Comparison of ENCODE assay signal across 8 cellular contexts in genomic region chr5:139795074-139796001, GRCh38. TPM values are rescaled to one million over a fixed set of nuclear protein-coding genes. Genes with fewer than 3 reads are reported as not detected.
DNase-seq lines count a peak whose midpoint lies in the region; ATAC-seq and TF ChIP-seq lines count a peak whose summit lies in the region.

Gene PSD2, plus strand, starts transcription at chr5:139795808. Its CDS starts 13,633 bp downstream, at chr5:139809441.

- peak; percentile 53 for DNase-seq in BE2C
- no peak for DNase-seq in activated naive CD8-positive, alpha-beta T cell treated with anti-CD3 and anti-CD28 coated beads, Interleukin-2, amount 50 U/mL, for 24 hours
- no peak for DNase-seq in MV-4-11 (lab: John Stamatoyannopoulos, UW)
- no peak for DNase-seq in cortex of kidney (lab: John Stamatoyannopoulos, UW)
- no peak for DNase-seq in foreskin melanocyte

- H3K9me3 ChIP-seq in BE2C (no peaks in the 10 kb centered on the region), HUES48 (ENCODE audit: control insufficient read depth, insufficient read depth, low read length) (no peaks in the 10 kb centered on the region), iPS-20b (ENCODE audit: insufficient read depth, low read depth, low read length) (no peaks in the 10 kb centered on the region), stomach smooth muscle (ENCODE audit: control insufficient read depth in 2 of 2, low read length in 2 of 2) (no peaks in the 10 kb centered on the region)

- TF ChIP-seq CTCF in BE2C (IDR thresholded peaks at IDR 0.05; ENCODE audit: low read depth, low read length), result no peak

- no peaks in the 10 kb centered on the region for H3K36me3 Mint-ChIP-seq in activated naive CD8-positive, alpha-beta T cell treated with anti-CD3 and anti-CD28 coated beads, Interleukin-2, amount 50 U/mL, for 24 hours (ENCODE audit: low read depth)

- H3K27me3 ChIP-seq in BE2C, result peaks cover 31% of the 10 kb centered on the region
- H3K27me3 ChIP-seq in HUES48 (ENCODE audit: control insufficient read depth, insufficient read depth, low read length), result peaks cover 87% of the 10 kb centered on the region
- H3K27me3 ChIP-seq in iPS-20b (ENCODE audit: insufficient read depth, low read length), result peaks cover 95% of the 10 kb centered on the region
- peaks cover 42 to 48% of the 10 kb centered on the region in 2 donors for H3K27me3 ChIP-seq in stomach smooth muscle (ENCODE audit: control insufficient read depth in 1 of 2, insufficient read depth in 2 of 2, low read length in 2 of 2)

- ATAC-seq in activated naive CD8-positive, alpha-beta T cell treated with anti-CD3 and anti-CD28 coated beads, Interleukin-2, amount 50 U/mL, for 24 hours, result no peak

- H3K27ac ChIP-seq in HUES48 (ENCODE audit: low read depth, low read length), result no peak within 1 kb of the TSS
- H3K27ac ChIP-seq in iPS-20b (ENCODE audit: low read length), result no peak within 1 kb of the TSS
- no peak within 1 kb of the TSS for H3K27ac ChIP-seq in stomach smooth muscle (ENCODE audit: low read length)

- H3K4me1 ChIP-seq in BE2C (no peaks in the 10 kb centered on the region), HUES48 (ENCODE audit: control insufficient read depth, insufficient read depth, low read length) (no peaks in the 10 kb centered on the region), iPS-20b (ENCODE audit: insufficient read depth, low read length) (peaks cover 3% of the 10 kb centered on the region; the same call in 1 of the 2 replicates), stomach smooth muscle (ENCODE audit: control insufficient read depth, insufficient read depth, low read length) (peaks cover 14% of the 10 kb centered on the region)

- H3K4me3 Mint-ChIP-seq in activated naive CD8-positive, alpha-beta T cell treated with anti-CD3 and anti-CD28 coated beads, Interleukin-2, amount 50 U/mL, for 24 hours, result peak within 1 kb of the TSS; percentile 36

- H3K4me3 ChIP-seq in BE2C (ENCODE audit: low read depth, low read length), result peak within 1 kb of the TSS; percentile 1
- H3K4me3 ChIP-seq in HUES48 (ENCODE audit: low read depth, low read length), result peak within 1 kb of the TSS; percentile 58
- peak within 1 kb of the TSS; percentile 59; the same call in 1 of the 2 replicates for H3K4me3 ChIP-seq in iPS-20b (ENCODE audit: low read length)
- H3K4me3 ChIP-seq in stomach smooth muscle (ENCODE audit: low read length in 2 of 2), result peak within 1 kb of the TSS; percentile 37 to 57

- no peak within 1 kb of the TSS for H3K9ac ChIP-seq in HUES48 (ENCODE audit: low read depth, low read length)
- no peak within 1 kb of the TSS for H3K9ac ChIP-seq in iPS-20b (ENCODE audit: low read depth, low read length)
- H3K9ac ChIP-seq in stomach smooth muscle (ENCODE audit: low read length in 2 of 2), result no peak within 1 kb of the TSS

- no peaks in the 10 kb centered on the region for H3K36me3 ChIP-seq in BE2C
- H3K36me3 ChIP-seq in HUES48 (ENCODE audit: control insufficient read depth, insufficient read depth, low read length), result no peaks in the 10 kb centered on the region
- H3K36me3 ChIP-seq in iPS-20b (ENCODE audit: insufficient read depth, low read depth, low read length), result no peaks in the 10 kb centered on the region
- H3K36me3 ChIP-seq in stomach smooth muscle (ENCODE audit: control insufficient read depth in 2 of 2, insufficient read depth in 2 of 2, low read length in 2 of 2), result no peaks in the 10 kb centered on the region

- H3K27me3 Mint-ChIP-seq in activated naive CD8-positive, alpha-beta T cell treated with anti-CD3 and anti-CD28 coated beads, Interleukin-2, amount 50 U/mL, for 24 hours, result peaks cover 65% of the 10 kb centered on the region

- no peaks in the 10 kb centered on the region for H3K4me1 Mint-ChIP-seq in activated naive CD8-positive, alpha-beta T cell treated with anti-CD3 and anti-CD28 coated beads, Interleukin-2, amount 50 U/mL, for 24 hours

- H3K27ac Mint-ChIP-seq in activated naive CD8-positive, alpha-beta T cell treated with anti-CD3 and anti-CD28 coated beads, Interleukin-2, amount 50 U/mL, for 24 hours, result no peak within 1 kb of the TSS

- no peaks in the 10 kb centered on the region for H3K9me3 Mint-ChIP-seq in activated naive CD8-positive, alpha-beta T cell treated with anti-CD3 and anti-CD28 coated beads, Interleukin-2, amount 50 U/mL, for 24 hours

RNA-seq across cellular contexts. Expression of gene PSD2, which starts in this region (rescaled TPM):
- polyA plus RNA-seq in BE2C (2012; ENCODE audit: insufficient read depth, insufficient read length, low read depth), result 1.0 TPM

Comparison
In these comparisons a context has a peak if more than half of its experiments do, and no peak if none do; other contexts are left out.
1. H3K4me3 ChIP-seq: peak in every context shown above with its lines; median percentile 59 in iPS-20b; 58 in HUES48; 47 in stomach smooth muscle; 1 in BE2C.